Comparison of ENCODE assay signal across 25 cellular contexts in genomic region chr2:8640498-8640897, GRCh38.
"Had no signal": no experiment of that assay in that cellular context is flagged by ENCODE, and none has a peak within 500 bp of the region (broad histone marks: within the 10 kb centered on the region; RNA-seq: fewer than 3 reads in every experiment).

No MANE protein-coding gene starts in this region.

- H3K27me3 ChIP-seq: colonic mucosa, esophagus muscularis mucosa, foreskin keratinocyte, gastroesophageal sphincter, heart left ventricle, hepatocyte, pancreas, right lobe of liver, stomach, thyroid gland had no signal

- H3K27ac ChIP-seq: colonic mucosa, esophagus muscularis mucosa, foreskin keratinocyte, gastroesophageal sphincter, heart left ventricle, hepatocyte, lower lobe of right lung, pancreas, right lobe of liver, stomach, thyroid gland had no signal

- H3K36me3 ChIP-seq: colonic mucosa, esophagus muscularis mucosa, gastroesophageal sphincter, heart left ventricle, lower lobe of right lung, pancreas, right lobe of liver, stomach, thyroid gland had no signal

- FAIRE-seq: endothelial cell of umbilical vein, pancreas had no signal

- H3K79me2 ChIP-seq: hepatocyte had no signal

- DNase-seq: caudate nucleus; colonic mucosa; effector CD8-positive, alpha-beta T cell; foreskin keratinocyte; heart left ventricle; islet precursor cell; kidney glomerular epithelial cell; left colon; left ventricle myocardium superior; lower lobe of right lung; occipital lobe; pancreas; right lobe of liver; stimulated activated CD4-positive, alpha-beta T cell treated with anti-CD3 and anti-CD28 coated beads, Interleukin-2, amount 100 ng/mL, for 24 hours; stimulated activated CD4-positive, alpha-beta T cell treated with anti-CD3 and anti-CD28 coated beads, Interleukin-4, amount 100 ng/mL, for 24 hours; stimulated activated naive CD4-positive, alpha-beta T cell treated with Interleukin-2 at 50 U/mL for 16 hours; stomach; thyroid gland had no signal

- ATAC-seq: foreskin keratinocyte; gastroesophageal sphincter; heart left ventricle; left colon; left ventricle myocardium superior; lower lobe of right lung; naive thymus-derived CD8-positive, alpha-beta T cell; pancreas; right lobe of liver; stimulated activated effector memory CD8-positive, alpha-beta T cell treated with anti-CD3 and anti-CD28 coated beads, Interleukin-12 subunit alpha, Interleukin-12 subunit beta, amount 100 ng/mL, for 72 hours had no signal

- H3K9me3 ChIP-seq: colonic mucosa, esophagus muscularis mucosa, gastroesophageal sphincter, heart left ventricle, lower lobe of right lung, pancreas, right lobe of liver, stomach, thyroid gland had no signal

- H3K4me3 ChIP-seq: colonic mucosa, esophagus muscularis mucosa, gastroesophageal sphincter, heart left ventricle, hepatocyte, lower lobe of right lung, pancreas, right lobe of liver, smooth muscle cell, stomach, thyroid gland had no signal

- H2AFZ ChIP-seq: hepatocyte had no signal

- H3K4me2 ChIP-seq: hepatocyte, smooth muscle cell had no signal

- H3K4me1 ChIP-seq: colonic mucosa, foreskin keratinocyte, pancreas had no signal
